Comparison of ENCODE assay signal across 8 cellular contexts in genomic region chr14:20971705-20972021, GRCh38. TPM values are rescaled to one million over a fixed set of nuclear protein-coding genes. Genes with fewer than 3 reads are reported as not detected.
DNase-seq lines count a peak whose midpoint lies in the region; ATAC-seq, FAIRE-seq and TF ChIP-seq lines count a peak whose summit lies in the region.

No MANE protein-coding gene starts in this region.

- H3K27ac Mint-ChIP-seq in effector memory CD8-positive, alpha-beta T cell: peak overlapping the region; percentile 41 to 79

- no peaks in the 10 kb centered on the region for H3K9me3 Mint-ChIP-seq in effector memory CD8-positive, alpha-beta T cell

- no peak for TF ChIP-seq CTCF in neutrophil (IDR thresholded peaks at IDR 0.05)

- H3K27ac ChIP-seq in HUES64 (ENCODE audit: low read depth, low read length) (no peak overlapping the region), neutrophil (peak overlapping the region; percentile 51)

- no peak for FAIRE-seq in GM19239 (lab: Jason Lieb, UNC)

- H3K4me1 Mint-ChIP-seq in effector memory CD8-positive, alpha-beta T cell (ENCODE audit: low read depth in 2 of 2): peaks cover 12% of the 10 kb centered on the region in 2 donors

- peaks cover 26 to 60% of the 10 kb centered on the region in 2 donors for H3K27me3 Mint-ChIP-seq in effector memory CD8-positive, alpha-beta T cell

- H3K4me1 ChIP-seq in HUES64 (ENCODE audit: insufficient read depth, low read length): peaks cover 6% of the 10 kb centered on the region; the same call in 1 of the 2 replicates
- peaks cover 11 to 15% of the 10 kb centered on the region in 2 experiments for H3K4me1 ChIP-seq in neutrophil (ENCODE audit: control insufficient read depth in 1 of 2, insufficient read depth in 1 of 2, low read depth in 1 of 2, low read length in 1 of 2)

- H3K4me3 ChIP-seq in HUES64 (ENCODE audit: low read length) (peak overlapping the region; percentile 74), neutrophil (ENCODE audit: low read depth in 1 of 2, low read length in 1 of 2) (peak overlapping the region in 1 of 2 experiments; percentile 77)

- peaks cover 9% of the 10 kb centered on the region for H3K36me3 Mint-ChIP-seq in effector memory CD8-positive, alpha-beta T cell (ENCODE audit: insufficient read depth)

- no peaks in the 10 kb centered on the region for H3K9me3 ChIP-seq in HUES64 (ENCODE audit: insufficient read depth, low read depth, low read length)
- H3K9me3 ChIP-seq in neutrophil: no peaks in the 10 kb centered on the region

- H3K36me3 ChIP-seq in HUES64 (ENCODE audit: insufficient read depth, low read length): no peaks in the 10 kb centered on the region
- no peaks in the 10 kb centered on the region for H3K36me3 ChIP-seq in neutrophil

- H3K4me3 Mint-ChIP-seq in effector memory CD8-positive, alpha-beta T cell: peak overlapping the region; percentile 90

- ATAC-seq in GM19035 (IDR thresholded peaks at IDR 0.05; ENCODE audit: unreplicated experiment): peak; percentile 21
- peak; percentile 27 for ATAC-seq in effector memory CD8-positive, alpha-beta T cell (replicated peaks)
- no peak for ATAC-seq in HG03025 (IDR thresholded peaks at IDR 0.05; ENCODE audit: low FRiP score, unreplicated experiment)

- H3K27me3 ChIP-seq in HUES64 (ENCODE audit: insufficient read depth, low read length) (peaks cover 20% of the 10 kb centered on the region; the same call in 1 of the 2 replicates), neutrophil (peaks cover 8% of the 10 kb centered on the region)

- WGBS in HUES64: 19% methylated on average over 8 of the region's 8 CpGs

- H3K9ac ChIP-seq in HUES64 (ENCODE audit: low read depth, low read length): no peak overlapping the region

- no peak for DNase-seq in effector memory CD8-positive, alpha-beta T cell
- DNase-seq in activated gamma-delta T cell (lab: John Stamatoyannopoulos, UW) (no peak), DMS 273 treated with DMSO at 0.1 percent for 48 hours (lab: John Stamatoyannopoulos, UW) (no peak), GM19239 (ENCODE audit: insufficient read length, low spot score) (no peak)

RNA-seq across cellular contexts. Expression of gene RNASE2, which starts 16.4 kb away (rescaled TPM):
- not detected for polyA plus RNA-seq in HUES64 (2013, experiment 1 of 2)
- not detected for polyA plus RNA-seq in HUES64 (2013, experiment 2 of 2)

RNA-seq across cellular contexts. Expression of gene METTL17, which starts 18.1 kb away (rescaled TPM):
- polyA plus RNA-seq in HUES64 (2013, experiment 1 of 2): 75.0 TPM
- polyA plus RNA-seq in HUES64 (2013, experiment 2 of 2): 69.2 TPM

RNA-seq across cellular contexts. Expression of gene SLC39A2, which starts 27.4 kb away (rescaled TPM):
- not detected for polyA plus RNA-seq in HUES64 (2013, experiment 1 of 2)
- polyA plus RNA-seq in HUES64 (2013, experiment 2 of 2): not detected

RNA-seq across cellular contexts. Expression of gene NDRG2, which starts 53.2 kb away (rescaled TPM):
- polyA plus RNA-seq in HUES64 (2013, experiment 1 of 2): 13.2 TPM
- polyA plus RNA-seq in HUES64 (2013, experiment 2 of 2): 17.1 TPM

RNA-seq across cellular contexts. Expression of gene TPPP2, which starts 58.4 kb away (rescaled TPM):
- not detected for polyA plus RNA-seq in HUES64 (2013, experiment 1 of 2)
- polyA plus RNA-seq in HUES64 (2013, experiment 2 of 2): not detected
